In genomic region chr12:19620222-19620621, GRCh38 we compare ENCODE assay signal across 24 cellular contexts.
DNase-seq lines count a peak whose midpoint lies in the region; ATAC-seq, FAIRE-seq and TF ChIP-seq lines count a peak whose summit lies in the region.
"Had no signal": no experiment of that assay in that cellular context is flagged by ENCODE, and none has a peak within 500 bp of the region (broad histone marks: within the 10 kb centered on the region; RNA-seq: fewer than 3 reads in every experiment).

No MANE protein-coding gene starts in this region.

- H3K36me3 Mint-ChIP-seq in activated naive CD4-positive, alpha-beta T cell treated with anti-CD3 and anti-CD28 coated beads, Interleukin-2, amount 10 ng/mL, durations not matched to agents 7 days and 5 days = no peaks in the 10 kb centered on the region

- no peak overlapping the region for H3K4ac ChIP-seq in H1 (replicated peaks; ENCODE audit: insufficient read length, low read depth, low read length)

- H3K27ac Mint-ChIP-seq in activated naive CD4-positive, alpha-beta T cell treated with anti-CD3 and anti-CD28 coated beads, Interleukin-2, amount 10 ng/mL, durations not matched to agents 7 days and 5 days = no peak overlapping the region
- H3K27ac Mint-ChIP-seq: activated CD4-positive, alpha-beta T cell treated with anti-CD3 and anti-CD28 coated beads, Interleukin-2, amount 10 ng/mL, durations not matched to agents 24 days and 14 days; activated T-helper 17 cell treated with anti-CD3 and anti-CD28 coated beads, Interleukin-2, amount 50 U/mL, for 72 hours; IgD-negative memory B cell; T-cell had no signal

- H3K9ac ChIP-seq in PC-3 (ENCODE audit: low read length) (no peak overlapping the region), H1 (replicated peaks in 1 of 4; ENCODE audit: extremely low read depth in 1 of 4, low read depth in 3 of 4, low read length in 3 of 4) (no peak overlapping the region)

- TF ChIP-seq EP300 in H1 (IDR thresholded peaks at IDR 0.05; ENCODE audit: borderline replicate concordance in 1 of 2, low read depth in 2 of 2, low read length in 2 of 2) (no peak), tibial nerve (IDR thresholded peaks at IDR 0.05) (no peak)

- no peak overlapping the region for H3K23ac ChIP-seq in H1 (ENCODE audit: insufficient read length)

- H2BK20ac ChIP-seq in H1 (ENCODE audit: low read length) = no peak overlapping the region

- no peaks in the 10 kb centered on the region for H3K9me3 Mint-ChIP-seq in activated naive CD4-positive, alpha-beta T cell treated with anti-CD3 and anti-CD28 coated beads, Interleukin-2, amount 10 ng/mL, durations not matched to agents 7 days and 5 days
- H3K9me3 Mint-ChIP-seq: activated CD4-positive, alpha-beta T cell treated with anti-CD3 and anti-CD28 coated beads, Interleukin-2, amount 10 ng/mL, durations not matched to agents 24 days and 14 days; activated T-helper 17 cell treated with anti-CD3 and anti-CD28 coated beads, Interleukin-2, amount 50 U/mL, for 72 hours; T-cell had no signal

- peak overlapping the region; percentile 34; the same call in 1 of the 2 replicates for H3K4me2 ChIP-seq in PC-3 (ENCODE audit: low read length)
- H3K4me2 ChIP-seq in H1 (ENCODE audit: insufficient read depth in 1 of 2, low read depth in 2 of 2, low read length in 2 of 2) = no peak overlapping the region

- H3K4me1 ChIP-seq in PC-3 (ENCODE audit: insufficient read depth, low read length) = peaks cover 7% of the 10 kb centered on the region; the same call in 1 of the 2 replicates
- H3K4me1 ChIP-seq in H1 (replicated peaks in 1 of 4; ENCODE audit: control insufficient read depth in 3 of 4, insufficient read depth in 4 of 4, low read length in 3 of 4) = peaks cover 0 to 3% (median 0%) of the 10 kb centered on the region in 4 experiments; a peak in 2 of 7 replicates
- H3K4me1 ChIP-seq in lower lobe of right lung = no peaks in the 10 kb centered on the region
- peaks cover 0 to 7% (median 0%) of the 10 kb centered on the region in 4 donors for H3K4me1 ChIP-seq in tibial nerve
- H3K4me1 ChIP-seq: adrenal gland had no signal

- H4K20me1 ChIP-seq in PC-3 (ENCODE audit: low read length) = no peaks in the 10 kb centered on the region
- no peaks in the 10 kb centered on the region for H4K20me1 ChIP-seq in H1 (replicated peaks in 1 of 2; ENCODE audit: control insufficient read depth in 1 of 2, insufficient read depth in 2 of 2, low read length in 2 of 2)

- ATAC-seq in PC-3 (peak; percentile 84), lower lobe of right lung (peak; percentile 58 to 65), left ventricle myocardium superior (no peak)
- ATAC-seq: activated T-helper 17 cell treated with anti-CD3 and anti-CD28 coated beads, Interleukin-2, amount 50 U/mL, for 72 hours; stimulated activated naive CD8-positive, alpha-beta T cell treated with anti-CD3 and anti-CD28 coated beads, Interleukin-15, Interleukin-2, amounts not matched to agents 100 U/mL and 50 U/mL, for 24 hours had no signal

- H3K36me3 ChIP-seq in PC-3 (ENCODE audit: low read depth, low read length) = no peaks in the 10 kb centered on the region
- no peaks in the 10 kb centered on the region for H3K36me3 ChIP-seq in H1 (ENCODE audit: control insufficient read depth in 2 of 4, insufficient read depth in 4 of 4, low read length in 3 of 4)
- H3K36me3 ChIP-seq in lower lobe of right lung = no peaks in the 10 kb centered on the region
- no peaks in the 10 kb centered on the region for H3K36me3 ChIP-seq in tibial nerve
- H3K36me3 ChIP-seq: adrenal gland had no signal

- H3K27me3 ChIP-seq in PC-3 (ENCODE audit: low read length) = no peaks in the 10 kb centered on the region
- no peaks in the 10 kb centered on the region for H3K27me3 ChIP-seq in H1 (replicated peaks in 1 of 4; ENCODE audit: control insufficient read depth in 3 of 4, extremely low read depth in 1 of 4, insufficient read depth in 3 of 4, low read length in 3 of 4)
- no peaks in the 10 kb centered on the region for H3K27me3 ChIP-seq in lower lobe of right lung (ENCODE audit: low read depth)
- H3K27me3 ChIP-seq in tibial nerve = no peaks in the 10 kb centered on the region
- H3K27me3 ChIP-seq: adrenal gland had no signal

- TF ChIP-seq CTCF in PC-3 (conservative IDR thresholded peaks at IDR 0.05; ENCODE audit: low read depth, low read length) = no peak
- TF ChIP-seq CTCF in H1 (IDR thresholded peaks at IDR 0.05; ENCODE audit: control extremely low read depth in 1 of 3, insufficient read depth in 1 of 3, low read depth in 1 of 3, low read length in 3 of 3) = no peak
- no peak for TF ChIP-seq CTCF in lower lobe of right lung (IDR thresholded peaks at IDR 0.05)
- no peak for TF ChIP-seq CTCF in tibial nerve (IDR thresholded peaks at IDR 0.05)

- intact Hi-C loops in PC-3 (cut with micrococcal nuclease) = no loop called here
- intact Hi-C loops in lower lobe of right lung (cut with DNase I) = no loop called here
- intact Hi-C loops in left ventricle myocardium superior (cut with micrococcal nuclease) = no loop called here

- H4K8ac ChIP-seq in H1 (ENCODE audit: extremely low read depth, insufficient read depth, low read length) = no peak overlapping the region

- H3K18ac ChIP-seq in H1 (ENCODE audit: extremely low read depth, low read length) = no peak overlapping the region

- H2AFZ ChIP-seq in PC-3 (ENCODE audit: low read length) = peak overlapping the region; percentile 48; the same call in 1 of the 2 replicates
- peak overlapping the region; percentile 78 for H2AFZ ChIP-seq in H1 (ENCODE audit: low read length)

- BruUV-seq in PC-3 (replicated peaks; lab: Mats Ljungman, UMichigan) = no TSS peak

- peak; percentile 21 for DNase-seq in 8988T
- peak; percentile 57 for DNase-seq in PC-3
- DNase-seq in H1 (ENCODE audit: low read depth in 1 of 2, low spot score in 2 of 2) = no peak
- no peak for DNase-seq in lower lobe of right lung
- no peak for DNase-seq in tibial nerve (ENCODE audit: low spot score in 2 of 2)
- DNase-seq in left ventricle myocardium superior = no peak
- DNase-seq in activated naive CD4-positive, alpha-beta T cell (lab: John Stamatoyannopoulos, UW) = no peak
- no peak for DNase-seq in activated naive CD4-positive, alpha-beta T cell treated with anti-CD3 and anti-CD28 coated beads, Interleukin-2, amount 10 ng/mL, durations not matched to agents 7 days and 5 days
- DNase-seq: activated CD4-positive, alpha-beta T cell treated with anti-CD3 and anti-CD28 coated beads, Interleukin-2, amount 10 ng/mL, durations not matched to agents 24 days and 14 days; adrenal gland; caudate nucleus; H7; NCI-H1694; NCI-H446 treated with DMSO at 0.1 percent for 48 hours; nephron progenitor cell; posterior cingulate gyrus; Right ventricle myocardium superior; stimulated activated CD4-positive, alpha-beta T cell treated with anti-CD3 and anti-CD28 coated beads, Interleukin-1b, Interleukin-23, amount 100 ng/mL, for 48 hours; stimulated activated naive CD8-positive, alpha-beta T cell treated with anti-CD3 and anti-CD28 coated beads, Interleukin-15, Interleukin-2, amounts not matched to agents 100 U/mL and 50 U/mL, for 24 hours had no signal

- H2BK120ac ChIP-seq in H1 (replicated peaks; ENCODE audit: low read depth, low read length) = no peak overlapping the region

- peaks cover 11% of the 10 kb centered on the region for H3K4me1 Mint-ChIP-seq in activated naive CD4-positive, alpha-beta T cell treated with anti-CD3 and anti-CD28 coated beads, Interleukin-2, amount 10 ng/mL, durations not matched to agents 7 days and 5 days

- no peak overlapping the region for H3K4me3 ChIP-seq in PC-3 (ENCODE audit: low read length)
- no peak overlapping the region for H3K4me3 ChIP-seq in H1 (ENCODE audit: extremely low read depth in 1 of 4, insufficient read depth in 2 of 4, low read depth in 3 of 4, low read length in 4 of 4)
- no peak overlapping the region for H3K4me3 ChIP-seq in lower lobe of right lung
- H3K4me3 ChIP-seq in tibial nerve = no peak overlapping the region
- H3K4me3 ChIP-seq: adrenal gland had no signal

- H3K79me2 ChIP-seq in PC-3 (ENCODE audit: low read length) (no peaks in the 10 kb centered on the region), H1 (ENCODE audit: control insufficient read depth in 1 of 2, insufficient read depth in 2 of 2, low read length in 2 of 2) (no peaks in the 10 kb centered on the region)

- H3K9me2 ChIP-seq in PC-3 (replicated peaks; ENCODE audit: low read length) = no peaks in the 10 kb centered on the region

- H4K91ac ChIP-seq in H1 (replicated peaks; ENCODE audit: insufficient read length, low read length) = no peak overlapping the region

- no peaks in the 10 kb centered on the region for H3K23me2 ChIP-seq in H1 (ENCODE audit: low read depth, low read length)

- H2AK5ac ChIP-seq in H1 (ENCODE audit: low read depth, low read length) = no peak overlapping the region

- H3K56ac ChIP-seq in H1 (replicated peaks; ENCODE audit: insufficient read length, low read depth, low read length) = no peak overlapping the region

- no peak for TF ChIP-seq RAD21 in H1 (IDR thresholded peaks at IDR 0.05 in 1 of 2, conservative IDR thresholded peaks at IDR 0.05 in 1 of 2; ENCODE audit: low read depth in 2 of 2, low read length in 2 of 2)

- no peak overlapping the region for H3K4me3 Mint-ChIP-seq in activated naive CD4-positive, alpha-beta T cell treated with anti-CD3 and anti-CD28 coated beads, Interleukin-2, amount 10 ng/mL, durations not matched to agents 7 days and 5 days
- H3K4me3 Mint-ChIP-seq: activated CD4-positive, alpha-beta T cell treated with anti-CD3 and anti-CD28 coated beads, Interleukin-2, amount 10 ng/mL, durations not matched to agents 24 days and 14 days; activated T-helper 17 cell treated with anti-CD3 and anti-CD28 coated beads, Interleukin-2, amount 50 U/mL, for 72 hours; IgD-negative memory B cell; nephron progenitor cell; T-cell had no signal

- WGBS in H1 (ENCODE audit: extremely low coverage in 1 of 2, insufficient coverage in 1 of 2, insufficient read length in 1 of 2, insufficient replicate concordance in 2 of 2, low coverage in 1 of 2, low lambda C conversion rate in 2 of 2, missing lambda C conversion rate in 1 of 2), 2 experiments = 92% methylated on average over 7 of the region's 7 CpGs; no CpG with 5 or more reads in 1 of the 2 experiments
- WGBS in tibial nerve, 2 donors = 87 to 91% methylated on average over 7 of the region's 7 CpGs

- no peak overlapping the region for H4K5ac ChIP-seq in H1 (ENCODE audit: insufficient read length, low read depth, low read length)

- FAIRE-seq in H1 (lab: Jason Lieb, UNC) = no peak
- FAIRE-seq: islet of Langerhans had no signal

- H2BK12ac ChIP-seq in H1 (ENCODE audit: low read depth, low read length) = peak overlapping the region; percentile 93; the same call in 1 of the 2 replicates

- TF ChIP-seq POLR2A in H1 (IDR thresholded peaks at IDR 0.05; ENCODE audit: control extremely low read depth in 1 of 2, low read depth in 2 of 2, low read length in 2 of 2) (no peak), tibial nerve (IDR thresholded peaks at IDR 0.05) (no peak)

- CTCF ChIA-PET in PC-3 (lab: Charles Lee) (no interaction called here), H1 (lab: Charles Lee; ENCODE audit: partially characterized antibody) (no interaction called here)
- CTCF ChIA-PET in activated naive CD4-positive, alpha-beta T cell treated with anti-CD3 and anti-CD28 coated beads, Interleukin-2, amount 10 ng/mL, durations not matched to agents 7 days and 5 days (lab: Charles Lee) = no interaction called here

- no peak overlapping the region for H3K14ac ChIP-seq in H1 (ENCODE audit: insufficient read length)

- no peaks in the 10 kb centered on the region for H3F3A ChIP-seq in PC-3 (ENCODE audit: low read length, unreplicated experiment)

- no peak overlapping the region for H2BK15ac ChIP-seq in H1 (ENCODE audit: low read length)

- POLR2A ChIA-PET in PC-3 (lab: Charles Lee; ENCODE audit: unreplicated experiment) (no interaction called here), H1 (lab: Charles Lee; ENCODE audit: partially characterized antibody) (no interaction called here)

- H3K79me1 ChIP-seq in H1 (ENCODE audit: low read depth, low read length) = no peaks in the 10 kb centered on the region

- no peak overlapping the region for H3K27ac ChIP-seq in PC-3 (ENCODE audit: low read length)
- no peak overlapping the region for H3K27ac ChIP-seq in H1 (ENCODE audit: low read depth, low read length)
- H3K27ac ChIP-seq in lower lobe of right lung = no peak overlapping the region
- no peak overlapping the region for H3K27ac ChIP-seq in tibial nerve
- H3K27ac ChIP-seq: 22Rv1, adrenal gland had no signal

- H3K27me3 Mint-ChIP-seq in activated naive CD4-positive, alpha-beta T cell treated with anti-CD3 and anti-CD28 coated beads, Interleukin-2, amount 10 ng/mL, durations not matched to agents 7 days and 5 days = no peaks in the 10 kb centered on the region
- H3K27me3 Mint-ChIP-seq: activated CD4-positive, alpha-beta T cell treated with anti-CD3 and anti-CD28 coated beads, Interleukin-2, amount 10 ng/mL, durations not matched to agents 24 days and 14 days; activated T-helper 17 cell treated with anti-CD3 and anti-CD28 coated beads, Interleukin-2, amount 50 U/mL, for 72 hours; IgD-negative memory B cell; T-cell had no signal

- no peak overlapping the region; the same call in 1 of the 2 replicates for H2BK5ac ChIP-seq in H1 (ENCODE audit: low read depth, low read length)

- no peaks in the 10 kb centered on the region for H3K9me3 ChIP-seq in PC-3 (ENCODE audit: low read length)
- no peaks in the 10 kb centered on the region for H3K9me3 ChIP-seq in H1 (ENCODE audit: insufficient read depth in 2 of 2, low read depth in 1 of 2, low read length in 1 of 2)
- H3K9me3 ChIP-seq in lower lobe of right lung = no peaks in the 10 kb centered on the region
- no peaks in the 10 kb centered on the region for H3K9me3 ChIP-seq in tibial nerve
- H3K9me3 ChIP-seq: adrenal gland had no signal

Comparison
In these comparisons a context has a peak if more than half of its experiments do, and no peak if none do; other contexts are left out.
1. DNase-seq: peak in 8988T (single experiment) and PC-3 (single experiment); none in H1 (0 of 2), lower lobe of right lung (single experiment), tibial nerve (0 of 2), left ventricle myocardium superior (single experiment), activated naive CD4-positive, alpha-beta T cell (0 of 4) and activated naive CD4-positive, alpha-beta T cell treated with anti-CD3 and anti-CD28 coated beads, Interleukin-2, amount 10 ng/mL, durations not matched to agents 7 days and 5 days (single experiment).